In genomic region chr21:34881421-34881820, GRCh38 we compare ENCODE assay signal across 12 cellular contexts.
DNase-seq lines count a peak whose midpoint lies in the region; ATAC-seq and TF ChIP-seq lines count a peak whose summit lies in the region.
"Had no signal": no experiment of that assay in that cellular context is flagged by ENCODE, and none has a peak within 500 bp of the region (broad histone marks: within the 10 kb centered on the region; RNA-seq: fewer than 3 reads in every experiment).

No MANE protein-coding gene starts in this region.

- DNase-seq in activated T-cell treated with anti-CD3 and anti-CD28 coated beads, Interleukin-2, amount 50 U/mL, for 72 hours: no peak
- DNase-seq in activated T-cell treated with anti-CD3 and anti-CD28 coated beads, Interleukin-2, amount 50 U/mL, for 48 hours: no peak
- DNase-seq in T-cell: no peak
- peak; percentile 57 for DNase-seq in fibroblast of pulmonary artery (ENCODE audit: low read depth)
- DNase-seq in transverse colon: no peak
- DNase-seq in anterior cingulate cortex (lab: John Stamatoyannopoulos, UW): no peak
- no peak for DNase-seq in RWPE1 (ENCODE audit: low spot score)
- no peak for DNase-seq in KG1 (lab: John Stamatoyannopoulos, UW)
- DNase-seq: BE2C, cerebellar nuclear complex, H7 had no signal

- WGBS in transverse colon (ENCODE audit: low coverage in 1 of 2), 2 donors: 81 to 86% methylated on average over 2 to 3 of the region's 3 CpGs

- TF ChIP-seq CTCF in fibroblast of pulmonary artery (IDR thresholded peaks at IDR 0.05; ENCODE audit: low read length, missing control alignments): no peak
- TF ChIP-seq CTCF in transverse colon (IDR thresholded peaks at IDR 0.05): no peak
- TF ChIP-seq CTCF in RWPE1 (conservative IDR thresholded peaks at IDR 0.05; ENCODE audit: low read depth): no peak

- CTCF ChIA-PET in T-cell (lab: Charles Lee): no interaction called here
- CTCF ChIA-PET in RWPE1 (lab: Yijun Ruan, JAX): interaction anchor here (0.7 kb wide), 1 partner anchor 137 kb away, joined by 4 read pairs; no protein-coding TSS in a partner anchor

- H3K27me3 Mint-ChIP-seq in activated T-cell treated with anti-CD3 and anti-CD28 coated beads, Interleukin-2, amount 50 U/mL, for 72 hours (ENCODE audit: low read depth): no peaks in the 10 kb centered on the region
- no peaks in the 10 kb centered on the region for H3K27me3 Mint-ChIP-seq in T-cell

- no peak for ATAC-seq in activated T-cell treated with anti-CD3 and anti-CD28 coated beads, Interleukin-2, amount 50 U/mL, for 72 hours (replicated peaks in 1 of 2)
- ATAC-seq in T-cell (replicated peaks in 1 of 4): no peak
- ATAC-seq: sciatic nerve had no signal

- H3K27ac Mint-ChIP-seq in activated T-cell treated with anti-CD3 and anti-CD28 coated beads, Interleukin-2, amount 50 U/mL, for 72 hours: peak overlapping the region; percentile 89
- H3K27ac Mint-ChIP-seq in T-cell: peak overlapping the region; percentile 60 to 72

- intact Hi-C loops in transverse colon (cut with DNase I; ENCODE audit: low total_unique reads): loop anchor here (10.0 kb wide), 2 partner anchors 87 to 137 kb away; no protein-coding TSS in a partner anchor

- no peaks in the 10 kb centered on the region for H3K9me3 Mint-ChIP-seq in activated T-cell treated with anti-CD3 and anti-CD28 coated beads, Interleukin-2, amount 50 U/mL, for 72 hours
- H3K9me3 Mint-ChIP-seq in T-cell: no peaks in the 10 kb centered on the region

- in situ Hi-C loops in transverse colon (cut with MboI; ENCODE audit: low pct_ligation_motif_present in 1 of 4, low pct_unique_long_range_greater_than_20kb in 1 of 4, low sequenced_read_pairs in 3 of 4): loop anchor here in 3 of 4 donors (10.0 to 25.0 kb wide), 4 partner anchors 137 to 1056 kb away; no protein-coding TSS in a partner anchor

- POLR2A ChIA-PET in T-cell (lab: Charles Lee) (no interaction called here), RWPE1 (lab: Yijun Ruan, JAX; ENCODE audit: low non-redundant PET) (no interaction called here)

- no peak for TF ChIP-seq POLR2A in transverse colon (IDR thresholded peaks at IDR 0.05)

- H3K4me1 Mint-ChIP-seq in activated T-cell treated with anti-CD3 and anti-CD28 coated beads, Interleukin-2, amount 50 U/mL, for 72 hours (ENCODE audit: low read depth): peaks cover 45% of the 10 kb centered on the region
- peaks cover 52 to 65% (median 60%) of the 10 kb centered on the region in 3 donors for H3K4me1 Mint-ChIP-seq in T-cell

- no peak for TF ChIP-seq EP300 in transverse colon (IDR thresholded peaks at IDR 0.05; ENCODE audit: low read depth)

- H3K4me3 ChIP-seq in fibroblast of pulmonary artery (replicated peaks; ENCODE audit: low read depth, low read length) (peak overlapping the region; percentile 21), transverse colon (no peak overlapping the region)

- peaks cover 0 to 5% (median 0%) of the 10 kb centered on the region in 4 donors for H3K36me3 ChIP-seq in transverse colon
- H3K36me3 ChIP-seq: BE2C had no signal

- peak overlapping the region; percentile 100 for H3K4me3 Mint-ChIP-seq in activated T-cell treated with anti-CD3 and anti-CD28 coated beads, Interleukin-2, amount 50 U/mL, for 72 hours
- H3K4me3 Mint-ChIP-seq in T-cell: no peak overlapping the region

- no peaks in the 10 kb centered on the region for H3K9me3 ChIP-seq in transverse colon
- H3K9me3 ChIP-seq: BE2C had no signal

- H3K27ac ChIP-seq in transverse colon (peak overlapping the region in 3 of 4 donors; percentile 95 to 99 (median 97)), RWPE1 (no peak overlapping the region)

- H3K27me3 ChIP-seq in transverse colon: peaks cover 15% of the 10 kb centered on the region

- peaks cover 0 to 68% (median 40%) of the 10 kb centered on the region in 4 donors for H3K4me1 ChIP-seq in transverse colon
- H3K4me1 ChIP-seq: BE2C had no signal

- peaks cover 10 to 19% of the 10 kb centered on the region in 2 donors for H3K36me3 Mint-ChIP-seq in activated T-cell treated with anti-CD3 and anti-CD28 coated beads, Interleukin-2, amount 50 U/mL, for 72 hours (ENCODE audit: insufficient read depth in 2 of 2)
- H3K36me3 Mint-ChIP-seq in T-cell: peaks cover 41% of the 10 kb centered on the region

Comparison
In these comparisons a context has a peak if more than half of its experiments do, and no peak if none do; other contexts are left out.
1. H3K4me3 Mint-ChIP-seq: peak in activated T-cell treated with anti-CD3 and anti-CD28 coated beads, Interleukin-2, amount 50 U/mL, for 72 hours (2 of 2); none in T-cell (0 of 3).